Comparison of ENCODE assay signal across 1 cellular context in the genomic region with DNA sequence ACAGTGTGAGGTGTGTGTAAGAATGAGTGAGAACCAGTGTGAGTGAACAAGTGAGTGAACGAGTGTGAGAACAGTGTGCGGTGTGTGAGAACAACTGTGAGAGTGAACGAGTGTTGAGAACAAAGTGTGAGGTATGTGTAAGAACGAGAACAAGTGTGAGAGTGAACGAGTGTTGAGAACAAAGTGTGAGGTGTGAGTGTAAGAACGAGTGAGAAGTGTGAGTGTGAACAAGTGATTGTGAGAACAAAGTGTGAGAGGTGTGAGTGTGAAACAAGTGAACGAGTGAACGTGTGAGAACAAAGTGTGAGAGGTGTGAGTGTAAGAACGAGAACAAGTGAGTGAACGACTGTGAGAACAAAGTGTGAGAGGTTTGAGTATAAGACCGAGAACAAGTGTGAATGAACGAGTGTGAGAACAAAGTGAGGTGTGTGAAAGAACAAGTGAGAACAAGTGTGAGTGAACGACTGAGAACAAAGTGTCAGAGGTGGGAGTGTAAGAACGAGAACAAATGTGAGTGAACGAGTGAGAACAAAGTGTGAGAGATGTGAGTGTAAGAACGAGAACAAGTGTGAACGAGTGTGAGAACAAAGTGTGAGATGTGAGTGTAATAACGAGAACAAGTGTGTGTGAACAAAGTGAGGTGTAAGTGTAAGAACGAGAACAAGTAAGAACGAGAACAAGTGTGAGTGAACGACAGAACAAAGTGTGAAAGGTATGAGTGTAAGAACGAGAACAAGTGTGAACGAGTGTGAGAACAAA.
A peak's percentile ranks its signal among the peaks of the same experiment; 100 is the strongest.
TF ChIP-seq lines count a peak whose summit lies in the region.

No MANE protein-coding gene starts in this region.

TF ChIP-seq in K562, 482 proteins besides CTCF, POLR2A, EP300 and RAD21 (continued from another document):
- TF ChIP-seq RBM39 (optimal IDR thresholded peaks at IDR 0.05; ENCODE audit: low read depth, low read length) (peak; percentile 58), HDAC1 (IDR thresholded peaks at IDR 0.05) (0 out of 4 replicates have a peak, but pooled peaks of 1 of the 2 experiments have one; percentile 31), OTX1 (CRISPR knock-in tag; IDR thresholded peaks at IDR 0.05) (0 out of 2 replicates have a peak, but pooled peaks have one; percentile 18), ZNF444 (CRISPR knock-in tag; IDR thresholded peaks at IDR 0.05) (no peak)
- TF ChIP-seq, protein P1, sequence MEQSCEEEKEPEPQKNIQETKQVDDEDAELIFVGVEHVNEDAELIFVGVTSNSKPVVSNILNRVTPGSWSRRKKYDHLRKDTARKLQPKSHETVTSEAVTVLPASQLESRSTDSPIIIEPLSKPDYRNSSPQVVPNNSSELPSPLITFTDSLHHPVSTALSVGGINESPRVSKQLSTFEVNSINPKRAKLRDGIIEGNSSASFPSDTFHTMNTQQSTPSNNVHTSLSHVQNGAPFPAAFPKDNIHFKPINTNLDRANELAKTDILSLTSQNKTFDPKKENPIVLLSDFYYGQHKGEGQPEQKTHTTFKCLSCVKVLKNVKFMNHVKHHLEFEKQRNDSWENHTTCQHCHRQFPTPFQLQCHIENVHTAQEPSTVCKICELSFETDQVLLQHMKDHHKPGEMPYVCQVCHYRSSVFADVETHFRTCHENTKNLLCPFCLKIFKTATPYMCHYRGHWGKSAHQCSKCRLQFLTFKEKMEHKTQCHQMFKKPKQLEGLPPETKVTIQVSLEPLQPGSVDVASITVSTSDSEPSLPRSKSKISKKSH (CRISPR knock-in tag; IDR thresholded peaks at IDR 0.05) = no peak
- TF ChIP-seq, protein P2, sequence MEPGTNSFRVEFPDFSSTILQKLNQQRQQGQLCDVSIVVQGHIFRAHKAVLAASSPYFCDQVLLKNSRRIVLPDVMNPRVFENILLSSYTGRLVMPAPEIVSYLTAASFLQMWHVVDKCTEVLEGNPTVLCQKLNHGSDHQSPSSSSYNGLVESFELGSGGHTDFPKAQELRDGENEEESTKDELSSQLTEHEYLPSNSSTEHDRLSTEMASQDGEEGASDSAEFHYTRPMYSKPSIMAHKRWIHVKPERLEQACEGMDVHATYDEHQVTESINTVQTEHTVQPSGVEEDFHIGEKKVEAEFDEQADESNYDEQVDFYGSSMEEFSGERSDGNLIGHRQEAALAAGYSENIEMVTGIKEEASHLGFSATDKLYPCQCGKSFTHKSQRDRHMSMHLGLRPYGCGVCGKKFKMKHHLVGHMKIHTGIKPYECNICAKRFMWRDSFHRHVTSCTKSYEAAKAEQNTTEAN (CRISPR knock-in tag; IDR thresholded peaks at IDR 0.05) = peak; percentile 34
